5 cellular contexts compared by ENCODE assay signal in the genomic region with DNA sequence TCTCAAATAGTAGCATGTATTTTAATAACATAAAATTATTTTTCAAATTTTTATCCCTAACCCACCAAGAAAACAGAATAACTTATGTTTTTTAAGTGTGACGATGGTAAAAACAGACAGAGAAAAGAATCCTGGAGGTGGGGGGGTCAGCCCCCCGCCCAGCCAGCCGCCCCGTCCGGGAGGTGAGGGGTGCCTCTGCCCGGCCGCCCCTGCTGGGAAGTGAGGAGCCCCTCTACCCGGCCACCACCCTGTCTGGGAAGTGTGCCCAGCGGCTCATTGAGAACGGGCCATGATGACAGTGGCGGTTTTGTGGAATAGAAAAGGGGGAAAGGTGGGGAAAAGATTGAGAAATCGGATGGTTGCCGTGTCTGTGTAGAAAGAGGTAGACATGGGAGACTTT. TPM values are rescaled to one million over a fixed set of nuclear protein-coding genes. Genes with fewer than 3 reads are reported as not detected.
"Had no signal": no experiment of that assay in that cellular context is flagged by ENCODE, and none has a peak within 500 bp of the region (broad histone marks: within the 10 kb centered on the region; RNA-seq: fewer than 3 reads in every experiment).

No MANE protein-coding gene starts in this region.

RNA-seq across cellular contexts. Expression of a gene that starts 16.1 kb away (rescaled TPM):
- total RNA-seq: HepG2, HT-29, HT1080, IMR-90, K562 had no signal

RNA-seq across cellular contexts. Expression of a gene that starts 33.2 kb away (rescaled TPM):
- total RNA-seq: HT-29, K562 had no signal
